37 cellular contexts compared by ENCODE assay signal in the genomic region with DNA sequence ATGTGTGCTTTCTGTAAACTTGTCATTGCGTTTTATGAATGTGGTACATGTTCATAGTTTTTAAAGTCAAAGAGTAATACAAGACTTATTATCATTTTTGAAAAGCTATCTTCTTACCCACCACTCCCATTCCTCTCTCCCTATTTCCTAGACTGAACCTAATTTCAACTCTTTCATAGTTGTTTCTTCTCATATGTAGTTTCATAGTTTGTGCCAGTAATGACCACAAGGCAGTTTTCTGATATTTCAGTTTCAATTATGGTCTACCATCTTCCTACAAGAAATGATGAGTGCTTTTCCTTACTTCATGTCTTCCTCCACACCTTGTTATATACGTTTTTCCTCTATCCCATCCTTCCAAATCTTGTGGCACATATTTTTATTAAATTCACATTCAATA.
"Had no signal": no experiment of that assay in that cellular context is flagged by ENCODE, and none has a peak within 500 bp of the region (broad histone marks: within the 10 kb centered on the region; RNA-seq: fewer than 3 reads in every experiment).

No MANE protein-coding gene starts in this region.

- H3K4me3 Mint-ChIP-seq: activated B cell treated with CpG ODN at 0.5 μM for 24 hours; activated CD4-positive, alpha-beta memory T cell treated with anti-CD3 and anti-CD28 coated beads for 36 hours; activated CD4-positive, alpha-beta T cell treated with anti-CD3 and anti-CD28 coated beads, Interleukin-2, amount 10 ng/mL, durations not matched to agents 24 days and 14 days; activated CD8-positive, alpha-beta T cell treated with anti-CD3 and anti-CD28 coated beads for 36 hours; activated naive CD4-positive, alpha-beta T cell treated with anti-CD3 and anti-CD28 coated beads for 36 hours; activated naive CD8-positive, alpha-beta T cell treated with anti-CD3 and anti-CD28 coated beads for 36 hours; activated T-cell treated with anti-CD3 and anti-CD28 coated beads, Interleukin-2, amount 50 U/mL, for 4 hours; activated T-cell treated with anti-CD3 and anti-CD28 coated beads, Interleukin-2, amount 50 U/mL, for 72 hours; activated T-helper 1 cell treated with anti-CD3 and anti-CD28 coated beads, Interleukin-12 subunit alpha, Interleukin-12 subunit beta, Interleukin-2, Interleukin-4 antibody, amounts not matched to agents 30 ng/mL and 10 ng/mL and 1 ng/mL, durations not matched to agents 14 hours and 24 hours and 36 hours; activated T-helper 17 cell treated with anti-CD3 and anti-CD28 coated beads, Interleukin-2, amount 50 U/mL, for 72 hours; T-helper 1 cell treated with Interleukin-12 subunit alpha and Interleukin-12 subunit beta and Interleukin-4 antibody, amounts not matched to agents 30 μg/mL and 1 μg/mL, for 36 hours; T-helper 2 cell treated with Interferon-gamma antibody and Interleukin-4, amounts not matched to agents 5 μg/mL and 100 μg/mL, for 36 hours had no signal

- H3K27ac Mint-ChIP-seq: activated B cell treated with CpG ODN at 0.5 μM for 24 hours; activated CD4-positive, alpha-beta memory T cell treated with anti-CD3 and anti-CD28 coated beads for 36 hours; activated CD4-positive, alpha-beta T cell treated with anti-CD3 and anti-CD28 coated beads, Interleukin-2, amount 10 ng/mL, durations not matched to agents 24 days and 14 days; activated CD8-positive, alpha-beta T cell treated with anti-CD3 and anti-CD28 coated beads for 36 hours; activated naive CD4-positive, alpha-beta T cell treated with anti-CD3 and anti-CD28 coated beads for 36 hours; activated naive CD4-positive, alpha-beta T cell treated with anti-CD3 and anti-CD28 coated beads, Interleukin-2, amount 50 U/mL, for 72 hours; activated naive CD8-positive, alpha-beta T cell treated with anti-CD3 and anti-CD28 coated beads for 36 hours; activated T-cell treated with anti-CD3 and anti-CD28 coated beads, Interleukin-2, amount 50 U/mL, for 72 hours; activated T-helper 1 cell treated with anti-CD3 and anti-CD28 coated beads, Interleukin-12 subunit alpha, Interleukin-12 subunit beta, Interleukin-2, Interleukin-4 antibody, amounts not matched to agents 30 ng/mL and 10 ng/mL and 1 ng/mL, durations not matched to agents 14 hours and 24 hours and 36 hours; activated T-helper 17 cell treated with anti-CD3 and anti-CD28 coated beads, Interleukin-2, amount 50 U/mL, for 72 hours; T-helper 1 cell treated with Interleukin-12 subunit alpha and Interleukin-12 subunit beta and Interleukin-4 antibody, amounts not matched to agents 30 μg/mL and 1 μg/mL, for 36 hours; T-helper 2 cell treated with Interferon-gamma antibody and Interleukin-4, amounts not matched to agents 5 μg/mL and 100 μg/mL, for 36 hours had no signal

- H3K27ac ChIP-seq: adrenal gland, body of pancreas, brain microvascular endothelial cell, breast epithelium, VCaP had no signal

- H3K4me3 ChIP-seq: adrenal gland, body of pancreas, breast epithelium had no signal

- H3K4me1 ChIP-seq: adrenal gland, body of pancreas, breast epithelium had no signal

- DNase-seq: activated B cell treated with CpG ODN at 0.5 μM for 24 hours; activated CD4-positive, alpha-beta memory T cell treated with anti-CD3 and anti-CD28 coated beads for 36 hours; activated CD4-positive, alpha-beta T cell treated with anti-CD3 and anti-CD28 coated beads for 4 hours; activated CD4-positive, alpha-beta T cell treated with anti-CD3 and anti-CD28 coated beads, Interleukin-2, amount 10 ng/mL, durations not matched to agents 24 days and 14 days; activated CD4-positive, alpha-beta T cell treated with anti-CD3 and anti-CD28 coated beads, Interleukin-2, amount 50 U/mL, for 1 hour; activated CD4-positive, alpha-beta T cell treated with anti-CD3 and anti-CD28 coated beads, Interleukin-2, amount 50 U/mL, for 4 hours; activated CD4-positive, CD25-positive, alpha-beta regulatory T cell treated with anti-CD3 and anti-CD28 coated beads, Interleukin-2, amount 50 U/mL, for 72 hours; activated CD8-positive, alpha-beta memory T cell treated with anti-CD3 and anti-CD28 coated beads, Interleukin-2, amount 50 U/mL, for 4 hours; activated CD8-positive, alpha-beta T cell treated with anti-CD3 and anti-CD28 coated beads for 36 hours; activated effector memory CD4-positive, alpha-beta T cell treated with anti-CD3 and anti-CD28 coated beads, Interleukin-2, amount 50 U/mL, for 16 hours; activated gamma-delta T cell treated with Interleukin-2 at 50 U/mL for 16 hours; activated naive CD4-positive, alpha-beta T cell; activated naive CD4-positive, alpha-beta T cell treated with anti-CD3 and anti-CD28 coated beads for 36 hours; activated naive CD4-positive, alpha-beta T cell treated with anti-CD3 and anti-CD28 coated beads, Interleukin-2, amount 50 U/mL, for 16 hours; activated naive CD8-positive, alpha-beta T cell treated with anti-CD3 and anti-CD28 coated beads for 36 hours; activated T-cell treated with anti-CD3 and anti-CD28 coated beads for 4 hours; activated T-cell treated with anti-CD3 and anti-CD28 coated beads, Interleukin-2, amount 50 U/mL, for 1 hour; activated T-cell treated with anti-CD3 and anti-CD28 coated beads, Interleukin-2, amount 50 U/mL, for 4 hours; activated T-cell treated with anti-CD3 and anti-CD28 coated beads, Interleukin-2, amount 50 U/mL, for 72 hours; adrenal gland; amniotic stem cell; aorta; body of pancreas; brain microvascular endothelial cell; central memory CD4-positive, alpha-beta T cell; T-helper 1 cell; T-helper 2 cell; T-helper 9 cell had no signal

- H3K9me3 Mint-ChIP-seq: activated B cell treated with CpG ODN at 0.5 μM for 24 hours; activated CD4-positive, alpha-beta T cell treated with anti-CD3 and anti-CD28 coated beads, Interleukin-2, amount 10 ng/mL, durations not matched to agents 24 days and 14 days; activated CD8-positive, alpha-beta T cell treated with anti-CD3 and anti-CD28 coated beads for 36 hours; activated naive CD4-positive, alpha-beta T cell treated with anti-CD3 and anti-CD28 coated beads for 36 hours; activated T-helper 1 cell treated with anti-CD3 and anti-CD28 coated beads, Interleukin-12 subunit alpha, Interleukin-12 subunit beta, Interleukin-2, Interleukin-4 antibody, amounts not matched to agents 30 ng/mL and 10 ng/mL and 1 ng/mL, durations not matched to agents 14 hours and 24 hours and 36 hours; T-helper 1 cell treated with Interleukin-12 subunit alpha and Interleukin-12 subunit beta and Interleukin-4 antibody, amounts not matched to agents 30 μg/mL and 1 μg/mL, for 36 hours; T-helper 2 cell treated with Interferon-gamma antibody and Interleukin-4, amounts not matched to agents 5 μg/mL and 100 μg/mL, for 36 hours had no signal

- H3K36me3 ChIP-seq: adrenal gland, brain microvascular endothelial cell, breast epithelium had no signal

- H3K27me3 Mint-ChIP-seq: activated B cell treated with CpG ODN at 0.5 μM for 24 hours; activated CD4-positive, alpha-beta memory T cell treated with anti-CD3 and anti-CD28 coated beads for 36 hours; activated CD4-positive, alpha-beta T cell treated with anti-CD3 and anti-CD28 coated beads, Interleukin-2, amount 10 ng/mL, durations not matched to agents 24 days and 14 days; activated CD8-positive, alpha-beta T cell treated with anti-CD3 and anti-CD28 coated beads for 36 hours; activated naive CD8-positive, alpha-beta T cell treated with anti-CD3 and anti-CD28 coated beads for 36 hours; activated T-helper 17 cell treated with anti-CD3 and anti-CD28 coated beads, Interleukin-2, amount 50 U/mL, for 72 hours had no signal

- H3K4me1 Mint-ChIP-seq: activated B cell treated with CpG ODN at 0.5 μM for 24 hours; activated CD4-positive, alpha-beta T cell treated with anti-CD3 and anti-CD28 coated beads, Interleukin-2, amount 10 ng/mL, durations not matched to agents 24 days and 14 days; activated naive CD8-positive, alpha-beta T cell treated with anti-CD3 and anti-CD28 coated beads for 36 hours; activated T-helper 17 cell treated with anti-CD3 and anti-CD28 coated beads, Interleukin-2, amount 50 U/mL, for 72 hours had no signal

- H3K9me3 ChIP-seq: adrenal gland, body of pancreas, breast epithelium had no signal

- H3K36me3 Mint-ChIP-seq: activated CD4-positive, alpha-beta memory T cell treated with anti-CD3 and anti-CD28 coated beads for 36 hours; activated naive CD4-positive, alpha-beta T cell treated with anti-CD3 and anti-CD28 coated beads, Interleukin-2, amount 50 U/mL, for 72 hours; activated naive CD8-positive, alpha-beta T cell treated with anti-CD3 and anti-CD28 coated beads for 36 hours had no signal

- FAIRE-seq: astrocyte, TTC549 had no signal

- H3K27me3 ChIP-seq: adrenal gland, body of pancreas, brain microvascular endothelial cell, breast epithelium had no signal

- ATAC-seq: activated CD8-positive, alpha-beta T cell treated with anti-CD3 and anti-CD28 coated beads for 36 hours; activated naive CD4-positive, alpha-beta T cell treated with anti-CD3 and anti-CD28 coated beads, Interleukin-2, amount 50 U/mL, for 72 hours; activated T-cell treated with anti-CD3 and anti-CD28 coated beads, Interleukin-2, amount 50 U/mL, for 4 hours; activated T-cell treated with anti-CD3 and anti-CD28 coated beads, Interleukin-2, amount 50 U/mL, for 72 hours; activated T-helper 17 cell treated with anti-CD3 and anti-CD28 coated beads, Interleukin-2, amount 50 U/mL, for 72 hours; body of pancreas had no signal
